In genomic region chr19:50510121-50510670, GRCh38 we compare ENCODE assay signal across 1 cellular context.
TF ChIP-seq lines count a peak whose summit lies in the region.

No MANE protein-coding gene starts in this region.

TF ChIP-seq in K562, 482 proteins besides CTCF, POLR2A, EP300 and RAD21:
- no peak for TF ChIP-seq BRF1 (IDR thresholded peaks at IDR 0.05; ENCODE audit: borderline replicate concordance, extremely low read depth, insufficient read length)
- TF ChIP-seq KLF13 (tag; IDR thresholded peaks at IDR 0.05; ENCODE audit: borderline replicate concordance, low read depth) = no peak
- TF ChIP-seq ZNF695 (CRISPR knock-in tag; IDR thresholded peaks at IDR 0.05) = no peak
- no peak for TF ChIP-seq SP1 (CRISPR knock-in tag; IDR thresholded peaks at IDR 0.05)
- TF ChIP-seq AFF4 (CRISPR knock-in tag; IDR thresholded peaks at IDR 0.05) = no peak
- TF ChIP-seq PML (IDR thresholded peaks at IDR 0.05; ENCODE audit: low read length) = no peak
- no peak for TF ChIP-seq ZNF431 (CRISPR knock-in tag; IDR thresholded peaks at IDR 0.05)
- TF ChIP-seq ZBTB7A (IDR thresholded peaks at IDR 0.05; ENCODE audit: borderline replicate concordance, control insufficient read depth, low read depth, low read length) = peak; percentile 23; the same call in 1 of the 2 replicates
TF ChIP-seq in K562: peak in this region for 1.
